1 cellular context compared by ENCODE assay signal in genomic region chr9:33850267-33850629, GRCh38.
TF ChIP-seq lines count a peak whose summit lies in the region.

No MANE protein-coding gene starts in this region.

TF ChIP-seq in H1, 55 proteins besides CTCF, POLR2A, EP300 and RAD21:
- no peak for TF ChIP-seq CHD2 (IDR thresholded peaks at IDR 0.05; ENCODE audit: low read length)
- TF ChIP-seq BCL11A (IDR thresholded peaks at IDR 0.05; ENCODE audit: low read depth in 2 of 2, low read length in 2 of 2) = no peak
